22 cellular contexts compared by ENCODE assay signal in genomic region chr9:5665059-5665458, GRCh38.
"Had no signal": no experiment of that assay in that cellular context is flagged by ENCODE, and none has a peak within 500 bp of the region (broad histone marks: within the 10 kb centered on the region; RNA-seq: fewer than 3 reads in every experiment).

No MANE protein-coding gene starts in this region.

- H3K9me3 ChIP-seq: adrenal gland, neutrophil had no signal

- H3K4me3 ChIP-seq: adrenal gland, lower lobe of right lung, upper lobe of left lung had no signal

- H3K27ac Mint-ChIP-seq: activated CD4-positive, alpha-beta memory T cell treated with anti-CD3 and anti-CD28 coated beads for 36 hours; activated T-cell treated with anti-CD3 and anti-CD28 coated beads, Interleukin-2, amount 50 U/mL, for 72 hours; brain; effector memory CD8-positive, alpha-beta T cell; stimulated activated naive CD8-positive, alpha-beta T cell treated with anti-CD3 and anti-CD28 coated beads, Interleukin-15, Interleukin-2, amounts not matched to agents 100 ng/mL and 50 ng/mL, for 24 hours; T-helper 17 cell had no signal

- H3K27me3 Mint-ChIP-seq: activated CD4-positive, alpha-beta memory T cell treated with anti-CD3 and anti-CD28 coated beads for 36 hours; brain; central memory CD8-positive, alpha-beta T cell; effector memory CD8-positive, alpha-beta T cell; naive B cell; stimulated activated naive CD8-positive, alpha-beta T cell treated with anti-CD3 and anti-CD28 coated beads, Interleukin-15, Interleukin-2, amounts not matched to agents 100 ng/mL and 50 ng/mL, for 24 hours; T-helper 17 cell had no signal

- H3K27me3 ChIP-seq: adrenal gland, neutrophil, upper lobe of left lung had no signal

- H3K36me3 ChIP-seq: adrenal gland, lower lobe of right lung, neutrophil had no signal

- H3K4me1 Mint-ChIP-seq: brain had no signal

- H3K4me3 Mint-ChIP-seq: activated CD4-positive, alpha-beta memory T cell treated with anti-CD3 and anti-CD28 coated beads for 36 hours; activated T-cell treated with anti-CD3 and anti-CD28 coated beads, Interleukin-2, amount 50 U/mL, for 72 hours; brain; central memory CD8-positive, alpha-beta T cell; effector memory CD8-positive, alpha-beta T cell; stimulated activated naive CD8-positive, alpha-beta T cell treated with anti-CD3 and anti-CD28 coated beads, Interleukin-15, Interleukin-2, amounts not matched to agents 100 ng/mL and 50 ng/mL, for 24 hours; T-helper 17 cell had no signal

- H3K4me1 ChIP-seq: lower lobe of right lung had no signal

- ATAC-seq: activated T-cell treated with anti-CD3 and anti-CD28 coated beads, Interleukin-2, amount 50 U/mL, for 72 hours; effector memory CD8-positive, alpha-beta T cell; left cardiac atrium; lower lobe of right lung; T-helper 17 cell had no signal

- DNase-seq: activated CD4-positive, alpha-beta memory T cell treated with anti-CD3 and anti-CD28 coated beads for 36 hours; activated CD4-positive, CD25-positive, alpha-beta regulatory T cell treated with anti-CD3 and anti-CD28 coated beads, Interleukin-2, amount 50 U/mL, for 72 hours; activated CD8-positive, alpha-beta memory T cell treated with anti-CD3 and anti-CD28 coated beads, Interleukin-2, amount 50 U/mL, for 4 hours; activated naive CD4-positive, alpha-beta T cell; activated T-cell treated with anti-CD3 and anti-CD28 coated beads, Interleukin-2, amount 50 U/mL, for 72 hours; adrenal gland; effector memory CD8-positive, alpha-beta T cell; erythroblast; glutamatergic neuron; left cardiac atrium; lower lobe of right lung; midbrain; naive B cell; retina; stimulated activated CD4-positive, alpha-beta T cell treated with anti-CD3 and anti-CD28 coated beads, Interleukin-4, amount 100 ng/mL, for 1 hour; stimulated activated CD8-positive, alpha-beta memory T cell treated with anti-CD3 and anti-CD28 coated beads, Interleukin-4, amount 100 ng/mL, for 48 hours; T-helper 17 cell; upper lobe of left lung had no signal

- H3K27ac ChIP-seq: adrenal gland, lower lobe of right lung, neutrophil, upper lobe of left lung had no signal
